Comparison of ENCODE assay signal across 10 cellular contexts in genomic region chr10:72069751-72070501, GRCh38. TPM values are rescaled to one million over a fixed set of nuclear protein-coding genes. Genes with fewer than 3 reads are reported as not detected.
DNase-seq lines count a peak whose midpoint lies in the region; FAIRE-seq and TF ChIP-seq lines count a peak whose summit lies in the region.
"Had no signal": no experiment of that assay in that cellular context is flagged by ENCODE, and none has a peak within 500 bp of the region (broad histone marks: within the 10 kb centered on the region; RNA-seq: fewer than 3 reads in every experiment).

No MANE protein-coding gene starts in this region.

- no peak for DNase-seq in BE2C
- no peak for DNase-seq in GM06990 (ENCODE audit: extremely low read depth, insufficient read length)
- DNase-seq in fibroblast of villous mesenchyme (ENCODE audit: low read depth): no peak
- DNase-seq in suprapubic skin (ENCODE audit: low spot score in 2 of 2): no peak
- DNase-seq in NCI-H345 (lab: John Stamatoyannopoulos, UW): no peak
- no peak for DNase-seq in SK-N-DZ (ENCODE audit: low spot score)
- no peak for DNase-seq in urothelium cell line (ENCODE audit: low spot score)
- DNase-seq: stimulated activated CD4-positive, alpha-beta T cell treated with anti-CD3 and anti-CD28 coated beads, Interleukin-12 subunit alpha, Interleukin-12 subunit beta, amount 100 ng/mL, for 4 hours had no signal

- TF ChIP-seq CTCF in BE2C (IDR thresholded peaks at IDR 0.05; ENCODE audit: low read depth, low read length) (peak; percentile 48), GM06990 (IDR thresholded peaks at IDR 0.05; ENCODE audit: insufficient read depth, low read length, poor library complexity, severe bottlenecking) (peak; percentile 26), OCI-LY3 (IDR thresholded peaks at IDR 0.05; ENCODE audit: low read depth, low read length) (peak; percentile 35), fibroblast of villous mesenchyme (IDR thresholded peaks at IDR 0.05; ENCODE audit: insufficient read depth, low read depth, low read length) (peak; percentile 3), suprapubic skin (IDR thresholded peaks at IDR 0.05) (no peak)

- H3K9me3 ChIP-seq in BE2C: no peaks in the 10 kb centered on the region
- no peaks in the 10 kb centered on the region for H3K9me3 ChIP-seq in OCI-LY3 (ENCODE audit: insufficient read depth, low read length)
- no peaks in the 10 kb centered on the region for H3K9me3 ChIP-seq in suprapubic skin

- no peak for FAIRE-seq in urothelium cell line (lab: Jason Lieb, UNC)
- FAIRE-seq: GM18507 had no signal

- no peak overlapping the region for H2AFZ ChIP-seq in OCI-LY3 (ENCODE audit: low read depth, low read length)

- H3K9ac ChIP-seq in OCI-LY3 (ENCODE audit: low read length): no peak overlapping the region

- no peak for TF ChIP-seq POLR2A in suprapubic skin (IDR thresholded peaks at IDR 0.05)

- H3K4me1 ChIP-seq in BE2C: peaks cover 10% of the 10 kb centered on the region
- no peaks in the 10 kb centered on the region for H3K4me1 ChIP-seq in OCI-LY3 (ENCODE audit: low read length)
- no peaks in the 10 kb centered on the region for H3K4me1 ChIP-seq in suprapubic skin

- TF ChIP-seq EP300 in suprapubic skin (IDR thresholded peaks at IDR 0.05): no peak

- H3K4me2 ChIP-seq in OCI-LY3 (ENCODE audit: low read length): no peak overlapping the region

- no peak overlapping the region for H3K4me3 ChIP-seq in BE2C (ENCODE audit: low read depth, low read length)
- H3K4me3 ChIP-seq in GM06990 (replicated peaks; ENCODE audit: low read depth, low read length): no peak overlapping the region
- H3K4me3 ChIP-seq in OCI-LY3 (ENCODE audit: low read length): no peak overlapping the region
- no peak overlapping the region for H3K4me3 ChIP-seq in fibroblast of villous mesenchyme (ENCODE audit: low read depth, low read length)
- H3K4me3 ChIP-seq in suprapubic skin: no peak overlapping the region

- H3K79me2 ChIP-seq in OCI-LY3 (ENCODE audit: low read length): no peaks in the 10 kb centered on the region

- no peaks in the 10 kb centered on the region for H3K27me3 ChIP-seq in BE2C
- no peaks in the 10 kb centered on the region for H3K27me3 ChIP-seq in GM06990 (replicated peaks; ENCODE audit: control insufficient read depth, insufficient read depth, low read length)
- H3K27me3 ChIP-seq in OCI-LY3 (ENCODE audit: low read depth, low read length): no peaks in the 10 kb centered on the region
- H3K27me3 ChIP-seq in suprapubic skin: no peaks in the 10 kb centered on the region

- no peaks in the 10 kb centered on the region for H4K20me1 ChIP-seq in OCI-LY3 (ENCODE audit: insufficient read depth, low read length)

- H3K36me3 ChIP-seq in BE2C (no peaks in the 10 kb centered on the region), GM06990 (ENCODE audit: control insufficient read depth, insufficient read depth, low read length) (no peaks in the 10 kb centered on the region), OCI-LY3 (replicated peaks; ENCODE audit: low read depth, low read length) (no peaks in the 10 kb centered on the region), suprapubic skin (no peaks in the 10 kb centered on the region)

- 91% methylated on average over 7 of the region's 7 CpGs for WGBS in suprapubic skin

- H3K27ac ChIP-seq in OCI-LY3 (ENCODE audit: low read length) (no peak overlapping the region), suprapubic skin (no peak overlapping the region)

RNA-seq across cellular contexts. Expression of gene SPOCK2, which starts 18.4 kb away (rescaled TPM):
- 1.4 TPM for polyA plus RNA-seq in BE2C (2012; ENCODE audit: insufficient read depth, insufficient read length, low read depth)
- total RNA-seq in fibroblast of villous mesenchyme (under 0.01 TPM in 1 of 2 replicates, not detected in the other), suprapubic skin (1 to 10 TPM; 1.5 to 3.7 (median 1.8) TPM)
- 0.44 and 0.53 TPM in 2 replicates for polyA plus RNA-seq in SK-N-DZ (2014; cell fraction: cytosol; rRNA removed)
- 0.38 TPM in 1 of 2 replicates, not detected in the other for polyA plus RNA-seq in SK-N-DZ (2014; cell fraction: nucleus; rRNA removed)

Comparison
In these comparisons a context has a peak if more than half of its experiments do, and no peak if none do; other contexts are left out.
1. CTCF ChIP-seq: peak in BE2C (single experiment), GM06990 (single experiment), OCI-LY3 (single experiment) and fibroblast of villous mesenchyme (single experiment); none in suprapubic skin (0 of 2).